In the genomic region with DNA sequence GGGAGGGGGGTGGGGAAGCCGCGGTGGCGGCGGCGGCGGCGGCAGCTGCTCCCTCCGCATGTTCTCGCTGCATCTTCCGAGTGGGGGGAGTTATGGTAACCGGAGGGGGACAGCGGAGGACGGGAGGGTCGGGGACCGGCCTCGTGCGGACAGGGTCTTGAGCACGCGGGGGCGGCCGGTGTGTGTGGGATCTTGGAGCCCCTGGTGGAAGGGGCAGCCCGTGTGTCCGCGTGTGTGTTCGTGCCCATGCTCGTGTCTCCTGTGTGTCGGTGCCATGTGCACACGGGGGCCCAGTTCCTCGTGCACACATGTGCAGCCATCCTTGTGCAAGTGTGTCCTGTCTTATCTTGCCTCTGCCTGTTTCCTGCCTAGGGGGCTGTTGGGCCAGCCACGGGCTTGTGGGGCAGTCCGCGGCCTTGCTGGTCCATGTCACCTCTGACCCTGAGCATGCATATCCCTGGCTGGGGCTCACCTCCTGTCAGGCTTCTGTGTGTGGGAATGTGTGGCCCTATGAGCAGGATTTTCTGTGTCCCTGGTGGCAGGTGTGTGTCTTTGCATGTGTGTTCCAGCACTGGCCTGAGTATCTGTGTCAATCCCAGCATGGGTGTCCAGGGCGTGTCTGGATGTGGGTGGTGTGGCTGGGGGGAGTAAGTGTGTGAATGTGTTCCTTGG, we compare ENCODE assay signal across 1 cellular context.
A peak's percentile ranks its signal among the peaks of the same experiment; 100 is the strongest.
TF ChIP-seq lines count a peak whose summit lies in the region.

No MANE protein-coding gene starts in this region.

TF ChIP-seq in K562, 482 proteins besides CTCF, POLR2A, EP300 and RAD21 (continued from another document and continues in another):
- TF ChIP-seq, protein P1, sequence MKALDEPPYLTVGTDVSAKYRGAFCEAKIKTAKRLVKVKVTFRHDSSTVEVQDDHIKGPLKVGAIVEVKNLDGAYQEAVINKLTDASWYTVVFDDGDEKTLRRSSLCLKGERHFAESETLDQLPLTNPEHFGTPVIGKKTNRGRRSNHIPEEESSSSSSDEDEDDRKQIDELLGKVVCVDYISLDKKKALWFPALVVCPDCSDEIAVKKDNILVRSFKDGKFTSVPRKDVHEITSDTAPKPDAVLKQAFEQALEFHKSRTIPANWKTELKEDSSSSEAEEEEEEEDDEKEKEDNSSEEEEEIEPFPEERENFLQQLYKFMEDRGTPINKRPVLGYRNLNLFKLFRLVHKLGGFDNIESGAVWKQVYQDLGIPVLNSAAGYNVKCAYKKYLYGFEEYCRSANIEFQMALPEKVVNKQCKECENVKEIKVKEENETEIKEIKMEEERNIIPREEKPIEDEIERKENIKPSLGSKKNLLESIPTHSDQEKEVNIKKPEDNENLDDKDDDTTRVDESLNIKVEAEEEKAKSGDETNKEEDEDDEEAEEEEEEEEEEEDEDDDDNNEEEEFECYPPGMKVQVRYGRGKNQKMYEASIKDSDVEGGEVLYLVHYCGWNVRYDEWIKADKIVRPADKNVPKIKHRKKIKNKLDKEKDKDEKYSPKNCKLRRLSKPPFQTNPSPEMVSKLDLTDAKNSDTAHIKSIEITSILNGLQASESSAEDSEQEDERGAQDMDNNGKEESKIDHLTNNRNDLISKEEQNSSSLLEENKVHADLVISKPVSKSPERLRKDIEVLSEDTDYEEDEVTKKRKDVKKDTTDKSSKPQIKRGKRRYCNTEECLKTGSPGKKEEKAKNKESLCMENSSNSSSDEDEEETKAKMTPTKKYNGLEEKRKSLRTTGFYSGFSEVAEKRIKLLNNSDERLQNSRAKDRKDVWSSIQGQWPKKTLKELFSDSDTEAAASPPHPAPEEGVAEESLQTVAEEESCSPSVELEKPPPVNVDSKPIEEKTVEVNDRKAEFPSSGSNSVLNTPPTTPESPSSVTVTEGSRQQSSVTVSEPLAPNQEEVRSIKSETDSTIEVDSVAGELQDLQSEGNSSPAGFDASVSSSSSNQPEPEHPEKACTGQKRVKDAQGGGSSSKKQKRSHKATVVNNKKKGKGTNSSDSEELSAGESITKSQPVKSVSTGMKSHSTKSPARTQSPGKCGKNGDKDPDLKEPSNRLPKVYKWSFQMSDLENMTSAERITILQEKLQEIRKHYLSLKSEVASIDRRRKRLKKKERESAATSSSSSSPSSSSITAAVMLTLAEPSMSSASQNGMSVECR (CRISPR knock-in tag; IDR thresholded peaks at IDR 0.05) = peak; percentile 96
- TF ChIP-seq WHSC1 (IDR thresholded peaks at IDR 0.05; ENCODE audit: low read length) (peak; percentile 48), TCF3 (CRISPR knock-in tag; IDR thresholded peaks at IDR 0.05) (peak; percentile 77), SAP30 (IDR thresholded peaks at IDR 0.05; ENCODE audit: borderline replicate concordance, insufficient read depth, low read depth, low read length, poor library complexity, severe bottlenecking) (peak; percentile 90), SAFB (IDR thresholded peaks at IDR 0.05; ENCODE audit: borderline replicate concordance, low read depth, low read length) (peak; percentile 63), ZSCAN29 (IDR thresholded peaks at IDR 0.05) (0 out of 2 replicates have a peak, but pooled peaks have one; percentile 21), ZNF785 (CRISPR knock-in tag; IDR thresholded peaks at IDR 0.05) (no peak), ZNF76 (CRISPR knock-in tag; IDR thresholded peaks at IDR 0.05; ENCODE audit: borderline replicate concordance) (peak; percentile 65; the same call in 1 of the 2 replicates), MTA3 (IDR thresholded peaks at IDR 0.05; ENCODE audit: borderline replicate concordance) (peak; percentile 71; the same call in 1 of the 2 replicates), HES1 (IDR thresholded peaks at IDR 0.05; ENCODE audit: low read depth) (no peak), NR0B1 (IDR thresholded peaks at IDR 0.05; ENCODE audit: partially characterized antibody) (no peak), FOXP1 (CRISPR knock-in tag; IDR thresholded peaks at IDR 0.05) (peak; percentile 100), PURB (CRISPR knock-in tag; IDR thresholded peaks at IDR 0.05; ENCODE audit: low read depth) (no peak), ZBTB8A (IDR thresholded peaks at IDR 0.05; ENCODE audit: partially characterized antibody) (no peak), TFAM (CRISPR knock-in tag; conservative IDR thresholded peaks at IDR 0.05) (no peak), GTF3C2 (IDR thresholded peaks at IDR 0.05; ENCODE audit: borderline replicate concordance, extremely low read depth, insufficient read length) (no peak), BCL6 (CRISPR knock-in tag; IDR thresholded peaks at IDR 0.05) (no peak), ZC3H11A (IDR thresholded peaks at IDR 0.05; ENCODE audit: low read depth, low read length) (0 out of 2 replicates have a peak, but pooled peaks have one; percentile 56), PTRF (tag; IDR thresholded peaks at IDR 0.05) (no peak), ZNF584 (CRISPR knock-in tag; IDR thresholded peaks at IDR 0.05; ENCODE audit: low read depth) (no peak), YY1 (IDR thresholded peaks at IDR 0.05; ENCODE audit: borderline replicate concordance in 1 of 3, control insufficient read depth in 1 of 3, extremely low read depth in 1 of 3, insufficient read depth in 3 of 3, insufficient read length in 1 of 3, insufficient replicate concordance in 2 of 3, low read depth in 1 of 3, low read length in 2 of 3) (no peak), SMARCE1 (IDR thresholded peaks at IDR 0.05) (no peak; the same call in 1 of the 2 replicates), KLF1 (tag; IDR thresholded peaks at IDR 0.05) (no peak), MCM3 (IDR thresholded peaks at IDR 0.05) (no peak), PCBP1 (IDR thresholded peaks at IDR 0.05; ENCODE audit: low read depth, low read length, poor library complexity, severe bottlenecking) (peak; percentile 74), NUFIP1 (IDR thresholded peaks at IDR 0.05; ENCODE audit: partially characterized antibody) (no peak), BRD4 (IDR thresholded peaks at IDR 0.05) (no peak)
- TF ChIP-seq, protein P2, sequence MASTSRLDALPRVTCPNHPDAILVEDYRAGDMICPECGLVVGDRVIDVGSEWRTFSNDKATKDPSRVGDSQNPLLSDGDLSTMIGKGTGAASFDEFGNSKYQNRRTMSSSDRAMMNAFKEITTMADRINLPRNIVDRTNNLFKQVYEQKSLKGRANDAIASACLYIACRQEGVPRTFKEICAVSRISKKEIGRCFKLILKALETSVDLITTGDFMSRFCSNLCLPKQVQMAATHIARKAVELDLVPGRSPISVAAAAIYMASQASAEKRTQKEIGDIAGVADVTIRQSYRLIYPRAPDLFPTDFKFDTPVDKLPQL (IDR thresholded peaks at IDR 0.05; ENCODE audit: extremely low read depth, insufficient read length) = no peak
- TF ChIP-seq, protein P3, sequence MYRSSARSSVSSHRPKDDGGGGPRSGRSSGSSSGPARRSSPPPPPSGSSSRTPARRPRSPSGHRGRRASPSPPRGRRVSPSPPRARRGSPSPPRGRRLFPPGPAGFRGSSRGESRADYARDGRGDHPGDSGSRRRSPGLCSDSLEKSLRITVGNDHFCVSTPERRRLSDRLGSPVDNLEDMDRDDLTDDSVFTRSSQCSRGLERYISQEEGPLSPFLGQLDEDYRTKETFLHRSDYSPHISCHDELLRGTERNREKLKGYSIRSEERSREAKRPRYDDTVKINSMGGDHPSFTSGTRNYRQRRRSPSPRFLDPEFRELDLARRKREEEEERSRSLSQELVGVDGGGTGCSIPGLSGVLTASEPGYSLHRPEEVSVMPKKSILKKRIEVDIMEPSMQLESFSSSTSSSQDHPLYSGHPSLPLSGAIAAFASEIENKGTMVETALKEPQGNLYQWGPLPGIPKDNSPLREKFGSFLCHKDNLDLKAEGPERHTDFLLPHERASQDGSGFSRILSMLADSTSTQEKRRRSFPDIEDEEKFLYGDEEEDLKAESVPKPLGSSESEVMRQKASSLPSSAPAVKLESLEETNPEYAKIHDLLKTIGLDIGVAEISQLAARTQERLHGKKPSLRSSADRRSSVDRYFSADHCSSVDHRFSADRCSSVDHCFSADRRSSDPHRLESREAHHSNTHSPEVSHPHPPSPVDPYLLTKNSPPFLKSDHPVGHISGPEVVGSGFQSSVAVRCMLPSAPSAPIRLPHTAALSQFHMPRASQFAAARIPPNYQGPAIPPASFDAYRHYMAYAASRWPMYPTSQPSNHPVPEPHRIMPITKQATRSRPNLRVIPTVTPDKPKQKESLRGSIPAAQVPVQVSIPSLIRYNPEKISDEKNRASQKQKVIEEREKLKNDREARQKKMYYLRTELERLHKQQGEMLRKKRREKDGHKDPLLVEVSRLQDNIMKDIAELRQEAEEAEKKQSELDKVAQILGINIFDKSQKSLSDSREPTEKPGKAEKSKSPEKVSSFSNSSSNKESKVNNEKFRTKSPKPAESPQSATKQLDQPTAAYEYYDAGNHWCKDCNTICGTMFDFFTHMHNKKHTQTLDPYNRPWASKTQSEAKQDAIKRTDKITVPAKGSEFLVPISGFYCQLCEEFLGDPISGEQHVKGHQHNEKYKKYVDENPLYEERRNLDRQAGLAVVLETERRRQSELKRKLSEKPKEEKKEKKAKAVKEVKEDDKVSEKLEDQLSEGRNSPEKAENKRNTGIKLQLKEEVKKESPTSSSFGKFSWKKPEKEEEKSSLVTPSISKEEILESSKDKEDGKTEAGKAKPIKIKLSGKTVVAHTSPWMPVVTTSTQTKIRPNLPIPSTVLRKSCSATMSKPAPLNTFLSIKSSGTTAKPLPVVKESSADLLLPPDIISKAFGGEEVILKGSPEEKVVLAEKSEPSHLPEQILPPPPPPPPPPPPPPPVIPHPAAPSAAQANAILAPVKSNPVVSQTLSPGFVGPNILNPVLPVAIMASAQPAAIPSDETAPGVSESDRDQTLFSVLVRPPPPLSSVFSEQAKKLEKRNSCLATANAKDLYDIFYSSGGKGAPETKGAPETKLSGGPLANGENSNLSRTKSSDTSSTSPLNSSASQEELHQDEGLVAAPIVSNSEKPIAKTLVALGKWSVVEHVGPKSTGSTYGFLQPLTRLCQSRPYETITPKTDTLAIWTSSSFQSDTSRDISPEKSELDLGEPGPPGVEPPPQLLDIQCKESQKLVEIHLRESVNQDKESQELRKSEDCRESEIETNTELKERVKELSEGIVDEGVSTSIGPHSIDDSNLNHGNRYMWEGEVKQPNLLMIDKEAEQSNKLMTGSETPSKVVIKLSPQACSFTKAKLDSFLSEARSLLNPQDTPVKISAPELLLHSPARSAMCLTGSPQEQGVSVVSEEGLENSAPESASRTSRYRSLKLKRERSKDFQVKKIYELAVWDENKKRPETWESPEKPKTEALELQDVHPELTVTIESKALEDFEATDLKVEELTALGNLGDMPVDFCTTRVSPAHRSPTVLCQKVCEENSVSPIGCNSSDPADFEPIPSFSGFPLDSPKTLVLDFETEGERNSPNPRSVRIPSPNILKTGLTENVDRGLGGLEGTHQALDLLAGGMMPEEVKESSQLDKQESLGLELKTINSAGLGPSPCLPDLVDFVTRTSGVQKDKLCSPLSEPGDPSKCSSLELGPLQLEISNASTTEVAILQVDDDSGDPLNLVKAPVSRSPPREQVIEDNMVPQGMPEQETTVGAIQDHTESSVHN (IDR thresholded peaks at IDR 0.05; ENCODE audit: borderline replicate concordance in 1 of 2, low read depth in 1 of 2) = no peak
- TF ChIP-seq, protein P4, sequence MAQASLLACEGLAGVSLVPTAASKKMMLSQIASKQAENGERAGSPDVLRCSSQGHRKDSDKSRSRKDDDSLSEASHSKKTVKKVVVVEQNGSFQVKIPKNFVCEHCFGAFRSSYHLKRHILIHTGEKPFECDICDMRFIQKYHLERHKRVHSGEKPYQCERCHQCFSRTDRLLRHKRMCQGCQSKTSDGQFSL (CRISPR knock-in tag; IDR thresholded peaks at IDR 0.05) = peak; percentile 93
- TF ChIP-seq, protein P4 (tag; IDR thresholded peaks at IDR 0.05) = peak in 1 of 2 experiments; percentile 13; a peak in 2 of 4 replicates
- TF ChIP-seq, protein P5, sequence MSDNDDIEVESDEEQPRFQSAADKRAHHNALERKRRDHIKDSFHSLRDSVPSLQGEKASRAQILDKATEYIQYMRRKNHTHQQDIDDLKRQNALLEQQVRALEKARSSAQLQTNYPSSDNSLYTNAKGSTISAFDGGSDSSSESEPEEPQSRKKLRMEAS (CRISPR knock-in tag; IDR thresholded peaks at IDR 0.05) = peak; percentile 100
